In the genomic region with DNA sequence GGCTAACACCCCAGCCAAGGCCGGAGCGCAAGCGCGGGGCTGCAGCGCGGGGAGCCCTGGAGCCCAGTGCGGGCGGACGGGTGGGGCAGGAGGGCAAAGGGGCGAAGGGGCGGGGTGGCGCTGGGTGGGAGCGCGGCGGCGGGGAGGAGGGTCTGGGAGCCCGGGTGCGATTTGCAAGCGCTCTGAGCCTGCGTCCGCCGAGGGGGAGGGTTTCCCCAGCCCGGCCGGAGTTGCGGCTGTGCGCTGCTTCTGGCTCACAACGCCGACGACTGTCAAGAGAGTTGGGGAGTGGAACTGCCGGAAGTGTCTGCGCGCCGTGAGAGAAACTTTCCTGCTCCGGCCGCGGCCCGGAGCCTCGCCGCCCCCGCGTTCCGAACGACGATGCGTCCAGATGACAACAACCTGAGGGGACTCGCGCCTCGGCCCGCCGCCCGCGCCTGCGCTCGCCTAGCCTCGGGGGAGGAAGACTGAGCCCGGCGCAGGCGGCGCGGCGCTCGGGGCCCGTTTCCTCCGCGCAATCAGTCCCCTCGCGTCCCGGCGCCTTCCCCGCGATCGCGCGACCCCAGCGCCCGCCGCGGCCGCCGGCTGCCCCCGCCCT, we compare ENCODE assay signal across 1 cellular context.
TF ChIP-seq lines count a peak whose summit lies in the region.

A gene with protein sequence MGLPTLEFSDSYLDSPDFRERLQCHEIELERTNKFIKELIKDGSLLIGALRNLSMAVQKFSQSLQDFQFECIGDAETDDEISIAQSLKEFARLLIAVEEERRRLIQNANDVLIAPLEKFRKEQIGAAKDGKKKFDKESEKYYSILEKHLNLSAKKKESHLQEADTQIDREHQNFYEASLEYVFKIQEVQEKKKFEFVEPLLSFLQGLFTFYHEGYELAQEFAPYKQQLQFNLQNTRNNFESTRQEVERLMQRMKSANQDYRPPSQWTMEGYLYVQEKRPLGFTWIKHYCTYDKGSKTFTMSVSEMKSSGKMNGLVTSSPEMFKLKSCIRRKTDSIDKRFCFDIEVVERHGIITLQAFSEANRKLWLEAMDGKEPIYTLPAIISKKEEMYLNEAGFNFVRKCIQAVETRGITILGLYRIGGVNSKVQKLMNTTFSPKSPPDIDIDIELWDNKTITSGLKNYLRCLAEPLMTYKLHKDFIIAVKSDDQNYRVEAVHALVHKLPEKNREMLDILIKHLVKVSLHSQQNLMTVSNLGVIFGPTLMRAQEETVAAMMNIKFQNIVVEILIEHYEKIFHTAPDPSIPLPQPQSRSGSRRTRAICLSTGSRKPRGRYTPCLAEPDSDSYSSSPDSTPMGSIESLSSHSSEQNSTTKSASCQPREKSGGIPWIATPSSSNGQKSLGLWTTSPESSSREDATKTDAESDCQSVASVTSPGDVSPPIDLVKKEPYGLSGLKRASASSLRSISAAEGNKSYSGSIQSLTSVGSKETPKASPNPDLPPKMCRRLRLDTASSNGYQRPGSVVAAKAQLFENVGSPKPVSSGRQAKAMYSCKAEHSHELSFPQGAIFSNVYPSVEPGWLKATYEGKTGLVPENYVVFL (plus strand): TSS at position 257 of the 598 bp plus-strand sequence. CDS start 391 bp downstream, outside the sequence.

TF ChIP-seq in HepG2, 621 proteins besides CTCF, POLR2A, EP300 and RAD21 (continued from another document and continues in another):
- TF ChIP-seq, protein P1, sequence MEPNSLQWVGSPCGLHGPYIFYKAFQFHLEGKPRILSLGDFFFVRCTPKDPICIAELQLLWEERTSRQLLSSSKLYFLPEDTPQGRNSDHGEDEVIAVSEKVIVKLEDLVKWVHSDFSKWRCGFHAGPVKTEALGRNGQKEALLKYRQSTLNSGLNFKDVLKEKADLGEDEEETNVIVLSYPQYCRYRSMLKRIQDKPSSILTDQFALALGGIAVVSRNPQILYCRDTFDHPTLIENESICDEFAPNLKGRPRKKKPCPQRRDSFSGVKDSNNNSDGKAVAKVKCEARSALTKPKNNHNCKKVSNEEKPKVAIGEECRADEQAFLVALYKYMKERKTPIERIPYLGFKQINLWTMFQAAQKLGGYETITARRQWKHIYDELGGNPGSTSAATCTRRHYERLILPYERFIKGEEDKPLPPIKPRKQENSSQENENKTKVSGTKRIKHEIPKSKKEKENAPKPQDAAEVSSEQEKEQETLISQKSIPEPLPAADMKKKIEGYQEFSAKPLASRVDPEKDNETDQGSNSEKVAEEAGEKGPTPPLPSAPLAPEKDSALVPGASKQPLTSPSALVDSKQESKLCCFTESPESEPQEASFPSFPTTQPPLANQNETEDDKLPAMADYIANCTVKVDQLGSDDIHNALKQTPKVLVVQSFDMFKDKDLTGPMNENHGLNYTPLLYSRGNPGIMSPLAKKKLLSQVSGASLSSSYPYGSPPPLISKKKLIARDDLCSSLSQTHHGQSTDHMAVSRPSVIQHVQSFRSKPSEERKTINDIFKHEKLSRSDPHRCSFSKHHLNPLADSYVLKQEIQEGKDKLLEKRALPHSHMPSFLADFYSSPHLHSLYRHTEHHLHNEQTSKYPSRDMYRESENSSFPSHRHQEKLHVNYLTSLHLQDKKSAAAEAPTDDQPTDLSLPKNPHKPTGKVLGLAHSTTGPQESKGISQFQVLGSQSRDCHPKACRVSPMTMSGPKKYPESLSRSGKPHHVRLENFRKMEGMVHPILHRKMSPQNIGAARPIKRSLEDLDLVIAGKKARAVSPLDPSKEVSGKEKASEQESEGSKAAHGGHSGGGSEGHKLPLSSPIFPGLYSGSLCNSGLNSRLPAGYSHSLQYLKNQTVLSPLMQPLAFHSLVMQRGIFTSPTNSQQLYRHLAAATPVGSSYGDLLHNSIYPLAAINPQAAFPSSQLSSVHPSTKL (CRISPR knock-in tag; IDR thresholded peaks at IDR 0.05), result 0 out of 2 replicates have a peak, but pooled peaks have one; percentile 5
- TF ChIP-seq, protein P2, sequence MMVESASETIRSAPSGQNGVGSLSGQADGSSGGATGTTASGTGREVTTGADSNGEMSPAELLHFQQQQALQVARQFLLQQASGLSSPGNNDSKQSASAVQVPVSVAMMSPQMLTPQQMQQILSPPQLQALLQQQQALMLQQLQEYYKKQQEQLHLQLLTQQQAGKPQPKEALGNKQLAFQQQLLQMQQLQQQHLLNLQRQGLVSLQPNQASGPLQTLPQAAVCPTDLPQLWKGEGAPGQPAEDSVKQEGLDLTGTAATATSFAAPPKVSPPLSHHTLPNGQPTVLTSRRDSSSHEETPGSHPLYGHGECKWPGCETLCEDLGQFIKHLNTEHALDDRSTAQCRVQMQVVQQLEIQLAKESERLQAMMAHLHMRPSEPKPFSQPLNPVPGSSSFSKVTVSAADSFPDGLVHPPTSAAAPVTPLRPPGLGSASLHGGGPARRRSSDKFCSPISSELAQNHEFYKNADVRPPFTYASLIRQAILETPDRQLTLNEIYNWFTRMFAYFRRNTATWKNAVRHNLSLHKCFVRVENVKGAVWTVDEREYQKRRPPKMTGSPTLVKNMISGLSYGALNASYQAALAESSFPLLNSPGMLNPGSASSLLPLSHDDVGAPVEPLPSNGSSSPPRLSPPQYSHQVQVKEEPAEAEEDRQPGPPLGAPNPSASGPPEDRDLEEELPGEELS (CRISPR knock-in tag; IDR thresholded peaks at IDR 0.05), result 0 out of 2 replicates have a peak, but pooled peaks have one; percentile 16
- TF ChIP-seq, protein P3, sequence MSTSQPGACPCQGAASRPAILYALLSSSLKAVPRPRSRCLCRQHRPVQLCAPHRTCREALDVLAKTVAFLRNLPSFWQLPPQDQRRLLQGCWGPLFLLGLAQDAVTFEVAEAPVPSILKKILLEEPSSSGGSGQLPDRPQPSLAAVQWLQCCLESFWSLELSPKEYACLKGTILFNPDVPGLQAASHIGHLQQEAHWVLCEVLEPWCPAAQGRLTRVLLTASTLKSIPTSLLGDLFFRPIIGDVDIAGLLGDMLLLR (CRISPR knock-in tag; IDR thresholded peaks at IDR 0.05), result no peak
- TF ChIP-seq NFE2 (CRISPR knock-in tag; IDR thresholded peaks at IDR 0.05), result no peak
- peak; percentile 12; the same call in 1 of the 2 replicates for TF ChIP-seq PAXIP1 (CRISPR knock-in tag; conservative IDR thresholded peaks at IDR 0.05)
- no peak for TF ChIP-seq ZNF354B (CRISPR knock-in tag; IDR thresholded peaks at IDR 0.05)
- TF ChIP-seq, protein P4, sequence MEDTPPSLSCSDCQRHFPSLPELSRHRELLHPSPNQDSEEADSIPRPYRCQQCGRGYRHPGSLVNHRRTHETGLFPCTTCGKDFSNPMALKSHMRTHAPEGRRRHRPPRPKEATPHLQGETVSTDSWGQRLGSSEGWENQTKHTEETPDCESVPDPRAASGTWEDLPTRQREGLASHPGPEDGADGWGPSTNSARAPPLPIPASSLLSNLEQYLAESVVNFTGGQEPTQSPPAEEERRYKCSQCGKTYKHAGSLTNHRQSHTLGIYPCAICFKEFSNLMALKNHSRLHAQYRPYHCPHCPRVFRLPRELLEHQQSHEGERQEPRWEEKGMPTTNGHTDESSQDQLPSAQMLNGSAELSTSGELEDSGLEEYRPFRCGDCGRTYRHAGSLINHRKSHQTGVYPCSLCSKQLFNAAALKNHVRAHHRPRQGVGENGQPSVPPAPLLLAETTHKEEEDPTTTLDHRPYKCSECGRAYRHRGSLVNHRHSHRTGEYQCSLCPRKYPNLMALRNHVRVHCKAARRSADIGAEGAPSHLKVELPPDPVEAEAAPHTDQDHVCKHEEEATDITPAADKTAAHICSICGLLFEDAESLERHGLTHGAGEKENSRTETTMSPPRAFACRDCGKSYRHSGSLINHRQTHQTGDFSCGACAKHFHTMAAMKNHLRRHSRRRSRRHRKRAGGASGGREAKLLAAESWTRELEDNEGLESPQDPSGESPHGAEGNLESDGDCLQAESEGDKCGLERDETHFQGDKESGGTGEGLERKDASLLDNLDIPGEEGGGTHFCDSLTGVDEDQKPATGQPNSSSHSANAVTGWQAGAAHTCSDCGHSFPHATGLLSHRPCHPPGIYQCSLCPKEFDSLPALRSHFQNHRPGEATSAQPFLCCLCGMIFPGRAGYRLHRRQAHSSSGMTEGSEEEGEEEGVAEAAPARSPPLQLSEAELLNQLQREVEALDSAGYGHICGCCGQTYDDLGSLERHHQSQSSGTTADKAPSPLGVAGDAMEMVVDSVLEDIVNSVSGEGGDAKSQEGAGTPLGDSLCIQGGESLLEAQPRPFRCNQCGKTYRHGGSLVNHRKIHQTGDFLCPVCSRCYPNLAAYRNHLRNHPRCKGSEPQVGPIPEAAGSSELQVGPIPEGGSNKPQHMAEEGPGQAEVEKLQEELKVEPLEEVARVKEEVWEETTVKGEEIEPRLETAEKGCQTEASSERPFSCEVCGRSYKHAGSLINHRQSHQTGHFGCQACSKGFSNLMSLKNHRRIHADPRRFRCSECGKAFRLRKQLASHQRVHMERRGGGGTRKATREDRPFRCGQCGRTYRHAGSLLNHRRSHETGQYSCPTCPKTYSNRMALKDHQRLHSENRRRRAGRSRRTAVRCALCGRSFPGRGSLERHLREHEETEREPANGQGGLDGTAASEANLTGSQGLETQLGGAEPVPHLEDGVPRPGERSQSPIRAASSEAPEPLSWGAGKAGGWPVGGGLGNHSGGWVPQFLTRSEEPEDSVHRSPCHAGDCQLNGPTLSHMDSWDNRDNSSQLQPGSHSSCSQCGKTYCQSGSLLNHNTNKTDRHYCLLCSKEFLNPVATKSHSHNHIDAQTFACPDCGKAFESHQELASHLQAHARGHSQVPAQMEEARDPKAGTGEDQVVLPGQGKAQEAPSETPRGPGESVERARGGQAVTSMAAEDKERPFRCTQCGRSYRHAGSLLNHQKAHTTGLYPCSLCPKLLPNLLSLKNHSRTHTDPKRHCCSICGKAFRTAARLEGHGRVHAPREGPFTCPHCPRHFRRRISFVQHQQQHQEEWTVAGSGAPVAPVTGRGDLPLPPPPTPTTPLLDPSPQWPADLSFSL (CRISPR knock-in tag; IDR thresholded peaks at IDR 0.05), result no peak
- no peak for TF ChIP-seq PREB (CRISPR knock-in tag; IDR thresholded peaks at IDR 0.05)
- no peak for TF ChIP-seq ASH2L (IDR thresholded peaks at IDR 0.05; ENCODE audit: insufficient read length, low read depth, low read length)
- no peak for TF ChIP-seq ZNF451 (CRISPR knock-in tag; IDR thresholded peaks at IDR 0.05)
- TF ChIP-seq GTF3A (CRISPR knock-in tag; conservative IDR thresholded peaks at IDR 0.05), result no peak
- 0 out of 2 replicates have a peak, but pooled peaks have one; percentile 12 for TF ChIP-seq FOSL2 (CRISPR knock-in tag; IDR thresholded peaks at IDR 0.05)
- TF ChIP-seq ZNF10 (CRISPR knock-in tag; IDR thresholded peaks at IDR 0.05; ENCODE audit: borderline replicate concordance, low read depth), result no peak
- TF ChIP-seq, protein P5, sequence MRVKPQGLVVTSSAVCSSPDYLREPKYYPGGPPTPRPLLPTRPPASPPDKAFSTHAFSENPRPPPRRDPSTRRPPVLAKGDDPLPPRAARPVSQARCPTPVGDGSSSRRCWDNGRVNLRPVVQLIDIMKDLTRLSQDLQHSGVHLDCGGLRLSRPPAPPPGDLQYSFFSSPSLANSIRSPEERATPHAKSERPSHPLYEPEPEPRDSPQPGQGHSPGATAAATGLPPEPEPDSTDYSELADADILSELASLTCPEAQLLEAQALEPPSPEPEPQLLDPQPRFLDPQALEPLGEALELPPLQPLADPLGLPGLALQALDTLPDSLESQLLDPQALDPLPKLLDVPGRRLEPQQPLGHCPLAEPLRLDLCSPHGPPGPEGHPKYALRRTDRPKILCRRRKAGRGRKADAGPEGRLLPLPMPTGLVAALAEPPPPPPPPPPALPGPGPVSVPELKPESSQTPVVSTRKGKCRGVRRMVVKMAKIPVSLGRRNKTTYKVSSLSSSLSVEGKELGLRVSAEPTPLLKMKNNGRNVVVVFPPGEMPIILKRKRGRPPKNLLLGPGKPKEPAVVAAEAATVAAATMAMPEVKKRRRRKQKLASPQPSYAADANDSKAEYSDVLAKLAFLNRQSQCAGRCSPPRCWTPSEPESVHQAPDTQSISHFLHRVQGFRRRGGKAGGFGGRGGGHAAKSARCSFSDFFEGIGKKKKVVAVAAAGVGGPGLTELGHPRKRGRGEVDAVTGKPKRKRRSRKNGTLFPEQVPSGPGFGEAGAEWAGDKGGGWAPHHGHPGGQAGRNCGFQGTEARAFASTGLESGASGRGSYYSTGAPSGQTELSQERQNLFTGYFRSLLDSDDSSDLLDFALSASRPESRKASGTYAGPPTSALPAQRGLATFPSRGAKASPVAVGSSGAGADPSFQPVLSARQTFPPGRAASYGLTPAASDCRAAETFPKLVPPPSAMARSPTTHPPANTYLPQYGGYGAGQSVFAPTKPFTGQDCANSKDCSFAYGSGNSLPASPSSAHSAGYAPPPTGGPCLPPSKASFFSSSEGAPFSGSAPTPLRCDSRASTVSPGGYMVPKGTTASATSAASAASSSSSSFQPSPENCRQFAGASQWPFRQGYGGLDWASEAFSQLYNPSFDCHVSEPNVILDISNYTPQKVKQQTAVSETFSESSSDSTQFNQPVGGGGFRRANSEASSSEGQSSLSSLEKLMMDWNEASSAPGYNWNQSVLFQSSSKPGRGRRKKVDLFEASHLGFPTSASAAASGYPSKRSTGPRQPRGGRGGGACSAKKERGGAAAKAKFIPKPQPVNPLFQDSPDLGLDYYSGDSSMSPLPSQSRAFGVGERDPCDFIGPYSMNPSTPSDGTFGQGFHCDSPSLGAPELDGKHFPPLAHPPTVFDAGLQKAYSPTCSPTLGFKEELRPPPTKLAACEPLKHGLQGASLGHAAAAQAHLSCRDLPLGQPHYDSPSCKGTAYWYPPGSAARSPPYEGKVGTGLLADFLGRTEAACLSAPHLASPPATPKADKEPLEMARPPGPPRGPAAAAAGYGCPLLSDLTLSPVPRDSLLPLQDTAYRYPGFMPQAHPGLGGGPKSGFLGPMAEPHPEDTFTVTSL (CRISPR knock-in tag; IDR thresholded peaks at IDR 0.05; ENCODE audit: borderline replicate concordance), result 0 out of 2 replicates have a peak, but pooled peaks have one; percentile 13
- TF ChIP-seq ARHGAP35 (CRISPR knock-in tag; IDR thresholded peaks at IDR 0.05; ENCODE audit: borderline replicate concordance), result no peak
